Comparison of ENCODE assay signal across 2 cellular contexts in genomic region chr9:16773617-16774016, GRCh38.
TF ChIP-seq lines count a peak whose summit lies in the region.

No MANE protein-coding gene starts in this region.

TF ChIP-seq in WTC11, 78 proteins besides CTCF, POLR2A, EP300 and RAD21 (continues in another document):
- TF ChIP-seq ESRRA (CRISPR knock-in tag; IDR thresholded peaks at IDR 0.05; ENCODE audit: borderline replicate concordance) = no peak
- TF ChIP-seq JUN (CRISPR knock-in tag; IDR thresholded peaks at IDR 0.05) = no peak
- TF ChIP-seq PRDM15 (CRISPR knock-in tag; IDR thresholded peaks at IDR 0.05) = no peak
- no peak for TF ChIP-seq FOXP1 (CRISPR knock-in tag; IDR thresholded peaks at IDR 0.05; ENCODE audit: borderline replicate concordance)
- TF ChIP-seq JAZF1 (CRISPR knock-in tag; IDR thresholded peaks at IDR 0.05) = no peak
- TF ChIP-seq STAT6 (CRISPR knock-in tag; conservative IDR thresholded peaks at IDR 0.05; ENCODE audit: low read depth) = no peak
- no peak for TF ChIP-seq ARID4B (CRISPR knock-in tag; IDR thresholded peaks at IDR 0.05; ENCODE audit: borderline replicate concordance)
- TF ChIP-seq TEAD4 (CRISPR knock-in tag; IDR thresholded peaks at IDR 0.05) = no peak
- TF ChIP-seq ZNF263 (CRISPR knock-in tag; IDR thresholded peaks at IDR 0.05; ENCODE audit: low read depth) = no peak
- TF ChIP-seq SMAD4 (CRISPR knock-in tag; IDR thresholded peaks at IDR 0.05) = no peak
- no peak for TF ChIP-seq ZNF281 (CRISPR knock-in tag; IDR thresholded peaks at IDR 0.05)

TF ChIP-seq in H1, 55 proteins besides CTCF, POLR2A, EP300 and RAD21:
- TF ChIP-seq SRF (IDR thresholded peaks at IDR 0.05; ENCODE audit: low read depth, low read length) (no peak), JUN (IDR thresholded peaks at IDR 0.05; ENCODE audit: low read depth, low read length) (no peak), CREB1 (IDR thresholded peaks at IDR 0.05) (no peak), RFX5 (IDR thresholded peaks at IDR 0.05; ENCODE audit: borderline replicate concordance, low read depth, low read length) (no peak), CHD2 (IDR thresholded peaks at IDR 0.05; ENCODE audit: low read length) (no peak), KDM1A (IDR thresholded peaks at IDR 0.05; ENCODE audit: borderline replicate concordance, low read length) (no peak), E2F6 (IDR thresholded peaks at IDR 0.05) (no peak), TAF1 (IDR thresholded peaks at IDR 0.05; ENCODE audit: low read depth, low read length) (no peak), NANOG (IDR thresholded peaks at IDR 0.05; ENCODE audit: insufficient read depth, low read depth, low read length, poor library complexity, severe bottlenecking) (no peak), BACH1 (IDR thresholded peaks at IDR 0.05; ENCODE audit: low read length) (no peak), BRCA1 (IDR thresholded peaks at IDR 0.05; ENCODE audit: low read depth, low read length) (no peak), RBBP5 (IDR thresholded peaks at IDR 0.05; ENCODE audit: borderline replicate concordance, low read depth, low read length) (no peak), TCF12 (IDR thresholded peaks at IDR 0.05; ENCODE audit: low read depth, low read length) (no peak), SUZ12 (IDR thresholded peaks at IDR 0.05; ENCODE audit: low read length) (no peak), MAX (IDR thresholded peaks at IDR 0.05) (no peak), POU5F1 (IDR thresholded peaks at IDR 0.05; ENCODE audit: low read depth, low read length) (no peak), HDAC6 (IDR thresholded peaks at IDR 0.05; ENCODE audit: low read depth, low read length) (no peak), EGR1 (IDR thresholded peaks at IDR 0.05; ENCODE audit: borderline replicate concordance, low read depth, low read length) (no peak), GTF2F1 (IDR thresholded peaks at IDR 0.05; ENCODE audit: borderline replicate concordance, low read depth, low read length) (no peak), CBX5 (IDR thresholded peaks at IDR 0.05; ENCODE audit: low read depth, low read length) (no peak)
